1 cellular context compared by ENCODE assay signal in genomic region chr2:113309655-113310387, GRCh38.
TF ChIP-seq lines count a peak whose summit lies in the region.

No MANE protein-coding gene starts in this region.

TF ChIP-seq in WTC11, 78 proteins besides CTCF, POLR2A, EP300 and RAD21 (continued from another document):
- no peak for TF ChIP-seq PRDM15 (CRISPR knock-in tag; IDR thresholded peaks at IDR 0.05)
- TF ChIP-seq GRHL2 (CRISPR knock-in tag; IDR thresholded peaks at IDR 0.05; ENCODE audit: insufficient replicate concordance, severe bottlenecking), result no peak
- no peak for TF ChIP-seq ZNF512 (CRISPR knock-in tag; IDR thresholded peaks at IDR 0.05; ENCODE audit: borderline replicate concordance)
- TF ChIP-seq FOXK1 (CRISPR knock-in tag; IDR thresholded peaks at IDR 0.05), result no peak
- no peak for TF ChIP-seq GABPB1 (CRISPR knock-in tag; IDR thresholded peaks at IDR 0.05)
- no peak for TF ChIP-seq ZNF532 (CRISPR knock-in tag; IDR thresholded peaks at IDR 0.05; ENCODE audit: borderline replicate concordance)
- TF ChIP-seq ZNF219 (CRISPR knock-in tag; IDR thresholded peaks at IDR 0.05; ENCODE audit: borderline replicate concordance), result no peak
- TF ChIP-seq TCF7 (CRISPR knock-in tag; IDR thresholded peaks at IDR 0.05; ENCODE audit: low read depth), result no peak
